ENCODE assay signal across 14 cellular contexts in genomic region chr6:168326294-168327261, GRCh38. TPM values are rescaled to one million over a fixed set of nuclear protein-coding genes. Genes with fewer than 3 reads are reported as not detected.
A peak's percentile ranks its signal among the peaks of the same experiment; 100 is the strongest.
DNase-seq lines count a peak whose midpoint lies in the region; ATAC-seq, FAIRE-seq and TF ChIP-seq lines count a peak whose summit lies in the region.
"Had no signal": no experiment of that assay in that cellular context is flagged by ENCODE, and none has a peak within 500 bp of the region (broad histone marks: within the 10 kb centered on the region; RNA-seq: fewer than 3 reads in every experiment).

No MANE protein-coding gene starts in this region.

- H3K27me3 ChIP-seq in H1 (replicated peaks in 1 of 4; ENCODE audit: control insufficient read depth in 3 of 4, extremely low read depth in 1 of 4, insufficient read depth in 3 of 4, low read length in 3 of 4) = no peaks in the 10 kb centered on the region
- H3K27me3 ChIP-seq in gastroesophageal sphincter = peaks cover 56% of the 10 kb centered on the region
- peaks cover 0 to 41% (median 0%) of the 10 kb centered on the region in 7 donors for H3K27me3 ChIP-seq in spleen (replicated peaks in 1 of 7)

- H2AFZ ChIP-seq in H1 (ENCODE audit: low read length) = peak overlapping the region; percentile 29; the same call in 1 of the 2 replicates

- no peaks in the 10 kb centered on the region for H3K79me1 ChIP-seq in H1 (ENCODE audit: low read depth, low read length)

- 64% methylated on average over 12 of the region's 12 CpGs; no CpG with 5 or more reads in 1 of the 2 experiments for WGBS in H1 (ENCODE audit: extremely low coverage in 1 of 2, insufficient coverage in 1 of 2, insufficient read length in 1 of 2, insufficient replicate concordance in 2 of 2, low coverage in 1 of 2, low lambda C conversion rate in 2 of 2, missing lambda C conversion rate in 1 of 2), 2 experiments
- 19 to 42% methylated on average over 11 of the region's 12 CpGs for WGBS in gastroesophageal sphincter (ENCODE audit: low coverage in 1 of 2), 2 donors
- WGBS in spleen, 5 donors = 32 to 47% (median 36%) methylated on average over 12 of the region's 12 CpGs

- peak overlapping the region; percentile 69 for H2BK5ac ChIP-seq in H1 (ENCODE audit: low read depth, low read length)

- H3K9me3 ChIP-seq in H1 (ENCODE audit: insufficient read depth in 2 of 2, low read depth in 1 of 2, low read length in 1 of 2) (peaks cover 0 to 3% of the 10 kb centered on the region in 2 experiments; a peak in 1 of 4 replicates), gastroesophageal sphincter (peaks cover 0 to 14% (median 0%) of the 10 kb centered on the region in 3 donors), spleen (peaks cover 0 to 8% (median 0%) of the 10 kb centered on the region in 8 donors)

- no peak overlapping the region for H4K5ac ChIP-seq in H1 (ENCODE audit: insufficient read length, low read depth, low read length)

- POLR2A ChIA-PET in H1 (lab: Charles Lee; ENCODE audit: partially characterized antibody) = interaction anchor here (1.4 to 1.9 kb wide), 3 partner anchors 13 to 17 kb away, joined by 5 to 8 read pairs (median 7); no protein-coding TSS in a partner anchor

- H4K8ac ChIP-seq in H1 (ENCODE audit: extremely low read depth, insufficient read depth, low read length) = no peak overlapping the region

- TF ChIP-seq EP300 in H1 (IDR thresholded peaks at IDR 0.05; ENCODE audit: borderline replicate concordance in 1 of 2, low read depth in 2 of 2, low read length in 2 of 2) (no peak), gastroesophageal sphincter (IDR thresholded peaks at IDR 0.05) (no peak)

- H3K23me2 ChIP-seq in H1 (ENCODE audit: low read depth, low read length) = no peaks in the 10 kb centered on the region

- TF ChIP-seq POLR2A in H1 (IDR thresholded peaks at IDR 0.05; ENCODE audit: control extremely low read depth in 1 of 2, low read depth in 2 of 2, low read length in 2 of 2) = no peak
- no peak for TF ChIP-seq POLR2A in gastroesophageal sphincter (IDR thresholded peaks at IDR 0.05)
- no peak for TF ChIP-seq POLR2A in spleen (IDR thresholded peaks at IDR 0.05)

- intact Hi-C loops in spleen (cut with DNase I; ENCODE audit: low total_unique reads) = no loop called here

- no peak overlapping the region for H2BK120ac ChIP-seq in H1 (replicated peaks; ENCODE audit: low read depth, low read length)

- CTCF ChIA-PET in H1 (lab: Charles Lee; ENCODE audit: partially characterized antibody) = interaction anchor here (0.5 to 1.5 kb wide), 3 partner anchors 21 to 67 kb away, joined by 3 to 5 read pairs (median 4); no protein-coding TSS in a partner anchor

- peaks cover 9% of the 10 kb centered on the region for H3K27me3 Mint-ChIP-seq in type B pancreatic cell

- peak; percentile 8 for DNase-seq in LoVo (ENCODE audit: low spot score)
- DNase-seq in H1 (ENCODE audit: low read depth in 1 of 2, low spot score in 2 of 2) = peak in 1 of 2 experiments; percentile 42
- DNase-seq in left lobe of liver (ENCODE audit: low spot score) = no peak
- DNase-seq in type B pancreatic cell (ENCODE audit: extremely low spot score, unreplicated experiment) = no peak
- no peak for DNase-seq in spleen
- DNase-seq in DMS53 treated with DMSO at 0.1 percent for 48 hours (lab: John Stamatoyannopoulos, UW; ENCODE audit: unreplicated experiment) = no peak
- DNase-seq: amygdala, NCI-H2029 treated with DMSO at 0.1 percent for 48 hours, SK-N-SH, WERI-Rb-1 had no signal

- H3K4ac ChIP-seq in H1 (replicated peaks; ENCODE audit: insufficient read length, low read depth, low read length) = peak overlapping the region; percentile 1

- no peak overlapping the region for H2BK15ac ChIP-seq in H1 (ENCODE audit: low read length)

- H3K4me3 Mint-ChIP-seq in type B pancreatic cell = peak overlapping the region; percentile 49

- H3K36me3 ChIP-seq in H1 (ENCODE audit: control insufficient read depth in 2 of 4, insufficient read depth in 4 of 4, low read length in 3 of 4) (no peaks in the 10 kb centered on the region), gastroesophageal sphincter (no peaks in the 10 kb centered on the region), spleen (no peaks in the 10 kb centered on the region)
- H3K36me3 ChIP-seq: WERI-Rb-1 had no signal

- H4K91ac ChIP-seq in H1 (replicated peaks; ENCODE audit: insufficient read length, low read length) = no peak overlapping the region

- peak overlapping the region; percentile 97; the same call in 1 of the 2 replicates for H2BK12ac ChIP-seq in H1 (ENCODE audit: low read depth, low read length)

- H3K4me3 ChIP-seq in H1 (ENCODE audit: extremely low read depth in 1 of 4, insufficient read depth in 2 of 4, low read depth in 3 of 4, low read length in 4 of 4) (no peak overlapping the region), gastroesophageal sphincter (no peak overlapping the region), spleen (no peak overlapping the region)

- H3K36me3 Mint-ChIP-seq in type B pancreatic cell = no peaks in the 10 kb centered on the region

- H3K9me3 Mint-ChIP-seq in type B pancreatic cell = no peaks in the 10 kb centered on the region

- H3K23ac ChIP-seq in H1 (ENCODE audit: insufficient read length) = no peak overlapping the region

- no peaks in the 10 kb centered on the region for H4K20me1 ChIP-seq in H1 (replicated peaks in 1 of 2; ENCODE audit: control insufficient read depth in 1 of 2, insufficient read depth in 2 of 2, low read length in 2 of 2)

- peak overlapping the region; percentile 39 for H3K18ac ChIP-seq in H1 (ENCODE audit: extremely low read depth, low read length)

- no peaks in the 10 kb centered on the region for H3K79me2 ChIP-seq in H1 (ENCODE audit: control insufficient read depth in 1 of 2, insufficient read depth in 2 of 2, low read length in 2 of 2)

- H2AK5ac ChIP-seq in H1 (ENCODE audit: low read depth, low read length) = peak overlapping the region; percentile 46; the same call in 1 of the 2 replicates

- peak; percentile 82 for ATAC-seq in left lobe of liver
- ATAC-seq in gastroesophageal sphincter = no peak
- ATAC-seq: sciatic nerve had no signal

- no peak overlapping the region for H3K27ac ChIP-seq in H1 (ENCODE audit: low read depth, low read length)
- no peak overlapping the region for H3K27ac ChIP-seq in gastroesophageal sphincter
- H3K27ac ChIP-seq in spleen = no peak overlapping the region
- H3K27ac ChIP-seq: WERI-Rb-1 had no signal

- no peak overlapping the region for H3K56ac ChIP-seq in H1 (replicated peaks; ENCODE audit: insufficient read length, low read depth, low read length)

- 0 out of 4 replicates have a peak overlapping the region, but pooled peaks have one; percentile 12 to 36 for H3K4me2 ChIP-seq in H1 (ENCODE audit: insufficient read depth in 1 of 2, low read depth in 2 of 2, low read length in 2 of 2)
- H3K4me2 ChIP-seq: SK-N-SH had no signal

- H3K27ac Mint-ChIP-seq in type B pancreatic cell = peak overlapping the region; percentile 67

- H2BK20ac ChIP-seq in H1 (ENCODE audit: low read length) = peak overlapping the region; percentile 43; the same call in 1 of the 2 replicates

- no peak for TF ChIP-seq CTCF in H1 (IDR thresholded peaks at IDR 0.05; ENCODE audit: control extremely low read depth in 1 of 3, insufficient read depth in 1 of 3, low read depth in 1 of 3, low read length in 3 of 3)
- TF ChIP-seq CTCF in type B pancreatic cell (conservative IDR thresholded peaks at IDR 0.05) = no peak
- no peak for TF ChIP-seq CTCF in gastroesophageal sphincter (IDR thresholded peaks at IDR 0.05)
- TF ChIP-seq CTCF in spleen (IDR thresholded peaks at IDR 0.05 in 8 of 11, conservative IDR thresholded peaks at IDR 0.05 in 3 of 11) = no peak

- TF ChIP-seq RAD21 in H1 (IDR thresholded peaks at IDR 0.05 in 1 of 2, conservative IDR thresholded peaks at IDR 0.05 in 1 of 2; ENCODE audit: low read depth in 2 of 2, low read length in 2 of 2) = no peak

- peaks cover 39% of the 10 kb centered on the region for H3K4me1 Mint-ChIP-seq in type B pancreatic cell (ENCODE audit: unreplicated experiment)

- H3K4me1 ChIP-seq in H1 (replicated peaks in 1 of 4; ENCODE audit: control insufficient read depth in 3 of 4, insufficient read depth in 4 of 4, low read length in 3 of 4) = peaks cover 0 to 10% (median 6%) of the 10 kb centered on the region in 4 experiments; a peak in 4 of 7 replicates
- H3K4me1 ChIP-seq in gastroesophageal sphincter = no peaks in the 10 kb centered on the region
- no peaks in the 10 kb centered on the region for H3K4me1 ChIP-seq in spleen

- peak; percentile 85 for FAIRE-seq in H1 (lab: Jason Lieb, UNC)

- H3K14ac ChIP-seq in H1 (ENCODE audit: insufficient read length) = no peak overlapping the region

- H3K9ac ChIP-seq in H1 (replicated peaks in 1 of 4; ENCODE audit: extremely low read depth in 1 of 4, low read depth in 3 of 4, low read length in 3 of 4) = no peak overlapping the region; a peak in 1 of 7 replicates
- H3K9ac ChIP-seq: SK-N-SH had no signal

TF ChIP-seq in H1, 55 proteins besides CTCF, POLR2A, EP300 and RAD21 (continues in another document):
- TF ChIP-seq TEAD4 (IDR thresholded peaks at IDR 0.05; ENCODE audit: low read depth, low read length) (peak; percentile 77), BACH1 (IDR thresholded peaks at IDR 0.05; ENCODE audit: low read length) (no peak), KDM1A (IDR thresholded peaks at IDR 0.05; ENCODE audit: borderline replicate concordance, low read length) (no peak), CREB1 (IDR thresholded peaks at IDR 0.05) (no peak), TAF1 (IDR thresholded peaks at IDR 0.05; ENCODE audit: low read depth, low read length) (peak; percentile 44; the same call in 1 of the 2 replicates), JUND (IDR thresholded peaks at IDR 0.05; ENCODE audit: low read length) (no peak), HDAC2 (IDR thresholded peaks at IDR 0.05; ENCODE audit: borderline replicate concordance in 1 of 2, low read depth in 2 of 2, low read length in 2 of 2) (no peak), PHF8 (conservative IDR thresholded peaks at IDR 0.05; ENCODE audit: low read depth, low read length) (no peak)

RNA-seq across cellular contexts. Expression of gene DACT2, which starts 7.0 kb away (rescaled TPM):
- 3.1 and 3.9 TPM in 2 replicates for total RNA-seq in H1 (2021; fragmentation: NEBNext Ultra II Directional; extraction: Animal tissue kit (Norgen Biotek cat#: 25700))
- polyA plus RNA-seq in H1 (2011; rRNA removed) (2.9 and 4.8 TPM in 2 replicates), spleen (under 1 TPM in 2 of 3 donors, not detected in 1; 0.04 to 0.09 TPM)
- polyA plus RNA-seq in H1 (2011; cell fraction: cytosol; rRNA removed) = 3.4 TPM
- polyA plus RNA-seq in H1 (2011; cell fraction: nucleus; rRNA removed) = 5.3 TPM
- polyA plus RNA-seq in H1 (2012, experiment 1 of 2) = 2.8 to 3.8 TPM (median 3.2 TPM) in 4 replicates
- polyA plus RNA-seq in H1 (2012, experiment 2 of 2) = 3.5 TPM
- 1.6 TPM for polyA plus RNA-seq in H1 (2013, experiment 1 of 2)
- polyA plus RNA-seq in H1 (2013, experiment 2 of 2) = 1.6 TPM
- polyA minus RNA-seq in H1 (2011; rRNA and poly(A)+ RNA removed) = 1.1 and 1.6 TPM in 2 replicates
- 4.1 TPM for polyA minus RNA-seq in H1 (2011; cell fraction: cytosol; rRNA and poly(A)+ RNA removed)
- polyA minus RNA-seq in H1 (2011; cell fraction: nucleus; rRNA and poly(A)+ RNA removed) = 2.1 TPM
- total RNA-seq in left lobe of liver (1.5 TPM), type B pancreatic cell (ENCODE audit: low replicate concordance) (7.6 and 17.4 TPM in 2 replicates), gastroesophageal sphincter (1 to 10 TPM in 2 of 4 donors, under 1 TPM in 2; 0.54 to 4.3 (median 1.5) TPM), spleen (not detected)
- total RNA-seq: LHCN-M2, mononuclear cell had no signal
- polyA plus RNA-seq: SK-N-SH had no signal
